In the genomic region with DNA sequence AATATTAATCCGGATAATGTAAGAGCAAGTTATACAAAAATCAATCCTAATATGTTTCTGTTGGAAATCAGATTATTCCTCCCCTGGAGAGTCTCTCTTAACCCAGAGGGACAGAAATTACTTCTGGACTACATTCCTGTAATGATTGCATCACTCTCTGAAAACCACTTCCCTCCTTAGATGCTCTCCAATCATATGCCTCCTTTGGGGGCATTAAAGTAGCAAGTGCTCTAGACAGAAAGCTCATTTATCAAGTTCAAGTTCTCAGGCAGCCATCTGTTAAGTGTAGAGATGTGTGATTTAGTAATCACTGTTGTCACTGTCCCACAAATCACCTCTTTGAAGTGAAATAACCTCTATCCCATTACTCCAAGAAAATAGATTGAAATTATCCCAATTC, we compare ENCODE assay signal across 15 cellular contexts.
DNase-seq lines count a peak whose midpoint lies in the region; ATAC-seq lines count a peak whose summit lies in the region.
"Had no signal": no experiment of that assay in that cellular context is flagged by ENCODE, and none has a peak within 500 bp of the region (broad histone marks: within the 10 kb centered on the region; RNA-seq: fewer than 3 reads in every experiment).

No MANE protein-coding gene starts in this region.

- ATAC-seq in GM19328 (IDR thresholded peaks at IDR 0.05; ENCODE audit: unreplicated experiment) = no peak
- ATAC-seq: activated CD8-positive, alpha-beta T cell treated with anti-CD3 and anti-CD28 coated beads for 36 hours; Panc1 had no signal

- intact Hi-C loops in posterior vena cava (cut with DNase I) = no loop called here

- peak; percentile 22 for DNase-seq in EH (ENCODE audit: low read depth)
- DNase-seq in NCI-H1436 (lab: John Stamatoyannopoulos, UW) = peak; percentile 79
- peak; percentile 90 for DNase-seq in NCI-H82 treated with DMSO at 0.1 percent for 48 hours (lab: John Stamatoyannopoulos, UW; ENCODE audit: unreplicated experiment)
- peak; percentile 5 for DNase-seq in foreskin melanocyte
- DNase-seq in NCI-H2196 (lab: John Stamatoyannopoulos, UW; ENCODE audit: unreplicated experiment) = no peak
- DNase-seq in NCI-H2107 (lab: John Stamatoyannopoulos, UW) = no peak
- no peak for DNase-seq in posterior vena cava (ENCODE audit: low spot score)
- DNase-seq: activated CD8-positive, alpha-beta T cell treated with anti-CD3 and anti-CD28 coated beads for 36 hours; activated naive CD4-positive, alpha-beta T cell; effector memory CD4-positive, alpha-beta T cell; GF-D8; islet precursor cell; T1000 had no signal

Comparison
In these comparisons a context has a peak if more than half of its experiments do, and no peak if none do; other contexts are left out.
1. DNase-seq: peak in EH (single experiment), NCI-H1436 (single experiment), NCI-H82 treated with DMSO at 0.1 percent for 48 hours (single experiment) and foreskin melanocyte (single experiment); none in NCI-H2196 (single experiment), NCI-H2107 (single experiment) and posterior vena cava (single experiment).